Comparison of ENCODE assay signal across 8 cellular contexts in the genomic region with DNA sequence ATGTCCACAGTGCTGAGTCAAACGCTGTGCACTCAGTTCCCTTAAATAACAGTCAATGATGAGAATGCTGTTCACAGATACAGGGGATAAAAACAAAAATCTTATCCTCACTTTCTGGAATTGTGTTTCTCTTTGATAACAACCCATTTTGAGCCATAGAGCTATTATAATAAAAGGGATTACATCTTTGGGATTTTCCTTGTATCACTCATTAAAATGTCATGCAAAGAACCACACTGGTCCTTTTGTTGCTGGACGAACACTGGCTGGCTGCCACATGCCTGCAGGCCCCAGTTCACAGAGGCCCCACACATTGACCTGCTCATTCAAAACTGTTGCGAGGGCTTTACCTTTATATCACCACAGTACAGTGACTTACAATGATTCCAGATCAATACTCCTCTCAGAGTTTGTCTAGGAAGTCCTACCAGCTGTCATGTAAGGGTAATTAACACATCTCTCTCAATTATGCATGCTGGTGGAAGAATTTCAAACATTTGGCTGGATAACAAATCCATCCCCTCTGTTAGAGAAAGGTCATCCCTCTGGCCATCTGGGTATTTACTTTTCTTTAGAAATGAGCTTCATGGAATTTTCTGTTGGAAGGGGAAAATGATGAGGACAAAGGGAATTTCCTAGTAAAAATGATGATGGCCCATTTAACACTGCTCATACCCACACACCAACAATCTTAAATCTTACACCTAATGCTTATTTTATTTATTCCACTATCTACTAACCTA.
DNase-seq lines count a peak whose midpoint lies in the region; ATAC-seq, FAIRE-seq and TF ChIP-seq lines count a peak whose summit lies in the region.
"Had no signal": no experiment of that assay in that cellular context is flagged by ENCODE, and none has a peak within 500 bp of the region (broad histone marks: within the 10 kb centered on the region; RNA-seq: fewer than 3 reads in every experiment).

No MANE protein-coding gene starts in this region.

- TF ChIP-seq CTCF in left lung (IDR thresholded peaks at IDR 0.05) = no peak
- TF ChIP-seq CTCF in transverse colon (IDR thresholded peaks at IDR 0.05) = no peak

- ATAC-seq in left lung (peak; percentile 39), HG02884 (IDR thresholded peaks at IDR 0.05; ENCODE audit: unreplicated experiment) (no peak)

- intact Hi-C loops in left lung (cut with DNase I) = no loop called here
- intact Hi-C loops in transverse colon (cut with DNase I; ENCODE audit: low total_unique reads) = no loop called here

- peak overlapping the region in 1 of 2 donors; percentile 10 for H3K27ac ChIP-seq in left lung
- peak overlapping the region; percentile 42 to 51 (median 49) for H3K27ac ChIP-seq in transverse colon
- H3K27ac ChIP-seq in small intestine (ENCODE audit: low read depth in 1 of 2, low read length in 1 of 2) = no peak overlapping the region
- H3K27ac ChIP-seq: KMS-11 had no signal

- no peak for TF ChIP-seq POLR2A in transverse colon (IDR thresholded peaks at IDR 0.05)

- H3K9me3 ChIP-seq in left lung (no peaks in the 10 kb centered on the region), transverse colon (no peaks in the 10 kb centered on the region), small intestine (ENCODE audit: control insufficient read depth, low read depth) (no peaks in the 10 kb centered on the region)

- H3K36me3 ChIP-seq in left lung (no peaks in the 10 kb centered on the region), transverse colon (no peaks in the 10 kb centered on the region), small intestine (ENCODE audit: control insufficient read depth in 2 of 2, insufficient read depth in 2 of 2, low read length in 2 of 2) (no peaks in the 10 kb centered on the region)

- peaks cover 6 to 7% of the 10 kb centered on the region in 2 donors for H3K4me1 ChIP-seq in left lung
- peaks cover 4 to 35% (median 5%) of the 10 kb centered on the region in 4 donors for H3K4me1 ChIP-seq in transverse colon
- peaks cover 0 to 4% of the 10 kb centered on the region in 2 donors for H3K4me1 ChIP-seq in small intestine (ENCODE audit: control insufficient read depth in 2 of 2, insufficient read depth in 1 of 2, low read depth in 1 of 2, low read length in 1 of 2)

- H3K4me3 ChIP-seq in left lung (no peak overlapping the region), transverse colon (no peak overlapping the region), small intestine (ENCODE audit: low read depth in 1 of 2, low read length in 2 of 2) (no peak overlapping the region)

- FAIRE-seq in small intestine (lab: Jason Lieb, UNC) = no peak

- in situ Hi-C loops in transverse colon (cut with MboI; ENCODE audit: low pct_ligation_motif_present in 1 of 4, low pct_unique_long_range_greater_than_20kb in 1 of 4, low sequenced_read_pairs in 3 of 4) = no loop called here

- WGBS in transverse colon (ENCODE audit: low coverage in 1 of 2), 2 donors = 70 to 83% methylated on average over 2 to 3 of the region's 3 CpGs
- 65 to 91% (median 84%) methylated on average over 3 of the region's 3 CpGs for WGBS in small intestine, 3 donors

- TF ChIP-seq EP300 in transverse colon (IDR thresholded peaks at IDR 0.05; ENCODE audit: low read depth) = no peak

- no peaks in the 10 kb centered on the region for H3K27me3 ChIP-seq in left lung
- no peaks in the 10 kb centered on the region for H3K27me3 ChIP-seq in transverse colon
- H3K27me3 ChIP-seq in small intestine (ENCODE audit: control insufficient read depth in 2 of 2, insufficient read depth in 2 of 2, low read length in 2 of 2) = no peaks in the 10 kb centered on the region

- DNase-seq in NCI-H146 (lab: John Stamatoyannopoulos, UW) (peak; percentile 76), cerebellum (ENCODE audit: low spot score) (peak; percentile 41), left lung (no peak), transverse colon (no peak), small intestine (no peak), NCI-H2227 treated with DMSO at 0.1 percent for 48 hours (lab: John Stamatoyannopoulos, UW) (no peak)

Comparison
In these comparisons a context has a peak if more than half of its experiments do, and no peak if none do; other contexts are left out.
1. DNase-seq: peak in NCI-H146 (single experiment) and cerebellum (single experiment); none in left lung (0 of 2), transverse colon (single experiment), small intestine (single experiment) and NCI-H2227 treated with DMSO at 0.1 percent for 48 hours (single experiment).
2. H3K27ac ChIP-seq: peak in transverse colon (4 of 4); none in small intestine (0 of 2).